Comparison of ENCODE assay signal across 29 cellular contexts in the genomic region with DNA sequence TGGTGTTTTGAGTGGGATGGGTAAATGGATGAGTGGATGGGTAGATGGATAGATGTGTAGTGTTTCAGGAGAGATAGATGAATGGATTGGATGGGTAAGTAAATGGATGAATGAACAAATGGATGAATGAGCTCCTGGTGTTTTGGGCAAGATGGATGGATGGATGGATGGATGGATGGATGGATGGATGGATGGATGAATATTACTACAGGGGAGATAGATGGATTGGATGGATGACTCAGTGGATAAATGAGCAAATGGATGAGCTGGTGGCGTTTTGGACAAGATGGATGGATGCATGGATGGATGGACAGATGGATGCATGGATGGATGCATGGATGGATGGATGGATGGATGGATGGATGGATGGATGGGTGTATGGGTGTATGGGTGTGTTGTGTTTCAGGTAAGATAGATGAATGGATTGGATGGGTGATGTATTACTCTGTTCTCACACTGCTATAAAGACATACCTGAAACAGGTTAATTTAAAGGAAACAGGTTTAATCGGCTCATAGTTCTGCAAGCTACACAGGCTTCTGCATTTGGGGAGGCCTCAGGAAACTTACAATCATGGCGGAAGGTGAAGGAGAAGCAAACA.
"Had no signal": no experiment of that assay in that cellular context is flagged by ENCODE, and none has a peak within 500 bp of the region (broad histone marks: within the 10 kb centered on the region; RNA-seq: fewer than 3 reads in every experiment).

No MANE protein-coding gene starts in this region.

- ATAC-seq: activated CD8-positive, alpha-beta T cell treated with anti-CD3 and anti-CD28 coated beads for 36 hours; activated naive CD4-positive, alpha-beta T cell treated with anti-CD3 and anti-CD28 coated beads, Interleukin-2, amount 50 U/mL, for 72 hours; activated T-cell treated with anti-CD3 and anti-CD28 coated beads, Interleukin-2, amount 50 U/mL, for 4 hours; activated T-cell treated with anti-CD3 and anti-CD28 coated beads, Interleukin-2, amount 50 U/mL, for 72 hours; activated T-helper 17 cell treated with anti-CD3 and anti-CD28 coated beads, Interleukin-2, amount 50 U/mL, for 72 hours had no signal

- H3K27ac ChIP-seq: adrenal gland, VCaP had no signal

- H3K4me1 ChIP-seq: adrenal gland had no signal

- DNase-seq: activated B cell treated with CpG ODN at 0.5 μM for 24 hours; activated CD4-positive, alpha-beta memory T cell treated with anti-CD3 and anti-CD28 coated beads for 36 hours; activated CD4-positive, alpha-beta T cell treated with anti-CD3 and anti-CD28 coated beads for 4 hours; activated CD4-positive, alpha-beta T cell treated with anti-CD3 and anti-CD28 coated beads, Interleukin-2, amount 10 ng/mL, durations not matched to agents 24 days and 14 days; activated CD4-positive, alpha-beta T cell treated with anti-CD3 and anti-CD28 coated beads, Interleukin-2, amount 50 U/mL, for 1 hour; activated CD4-positive, alpha-beta T cell treated with anti-CD3 and anti-CD28 coated beads, Interleukin-2, amount 50 U/mL, for 4 hours; activated CD4-positive, CD25-positive, alpha-beta regulatory T cell treated with anti-CD3 and anti-CD28 coated beads, Interleukin-2, amount 50 U/mL, for 72 hours; activated CD8-positive, alpha-beta memory T cell treated with anti-CD3 and anti-CD28 coated beads, Interleukin-2, amount 50 U/mL, for 4 hours; activated CD8-positive, alpha-beta T cell treated with anti-CD3 and anti-CD28 coated beads for 36 hours; activated effector memory CD4-positive, alpha-beta T cell treated with anti-CD3 and anti-CD28 coated beads, Interleukin-2, amount 50 U/mL, for 16 hours; activated gamma-delta T cell treated with Interleukin-2 at 50 U/mL for 16 hours; activated naive CD4-positive, alpha-beta T cell; activated naive CD4-positive, alpha-beta T cell treated with anti-CD3 and anti-CD28 coated beads for 36 hours; activated naive CD4-positive, alpha-beta T cell treated with anti-CD3 and anti-CD28 coated beads, Interleukin-2, amount 50 U/mL, for 16 hours; activated naive CD8-positive, alpha-beta T cell treated with anti-CD3 and anti-CD28 coated beads for 36 hours; activated T-cell treated with anti-CD3 and anti-CD28 coated beads for 4 hours; activated T-cell treated with anti-CD3 and anti-CD28 coated beads, Interleukin-2, amount 50 U/mL, for 1 hour; activated T-cell treated with anti-CD3 and anti-CD28 coated beads, Interleukin-2, amount 50 U/mL, for 4 hours; activated T-cell treated with anti-CD3 and anti-CD28 coated beads, Interleukin-2, amount 50 U/mL, for 72 hours; adrenal gland; amniotic stem cell; aorta; central memory CD4-positive, alpha-beta T cell; T-helper 2 cell; T-helper 9 cell had no signal

- FAIRE-seq: TTC549 had no signal

- H3K9me3 ChIP-seq: adrenal gland had no signal

- H3K27me3 ChIP-seq: adrenal gland had no signal

- H3K4me3 ChIP-seq: adrenal gland had no signal
